Comparison of ENCODE assay signal across 9 cellular contexts in the genomic region with DNA sequence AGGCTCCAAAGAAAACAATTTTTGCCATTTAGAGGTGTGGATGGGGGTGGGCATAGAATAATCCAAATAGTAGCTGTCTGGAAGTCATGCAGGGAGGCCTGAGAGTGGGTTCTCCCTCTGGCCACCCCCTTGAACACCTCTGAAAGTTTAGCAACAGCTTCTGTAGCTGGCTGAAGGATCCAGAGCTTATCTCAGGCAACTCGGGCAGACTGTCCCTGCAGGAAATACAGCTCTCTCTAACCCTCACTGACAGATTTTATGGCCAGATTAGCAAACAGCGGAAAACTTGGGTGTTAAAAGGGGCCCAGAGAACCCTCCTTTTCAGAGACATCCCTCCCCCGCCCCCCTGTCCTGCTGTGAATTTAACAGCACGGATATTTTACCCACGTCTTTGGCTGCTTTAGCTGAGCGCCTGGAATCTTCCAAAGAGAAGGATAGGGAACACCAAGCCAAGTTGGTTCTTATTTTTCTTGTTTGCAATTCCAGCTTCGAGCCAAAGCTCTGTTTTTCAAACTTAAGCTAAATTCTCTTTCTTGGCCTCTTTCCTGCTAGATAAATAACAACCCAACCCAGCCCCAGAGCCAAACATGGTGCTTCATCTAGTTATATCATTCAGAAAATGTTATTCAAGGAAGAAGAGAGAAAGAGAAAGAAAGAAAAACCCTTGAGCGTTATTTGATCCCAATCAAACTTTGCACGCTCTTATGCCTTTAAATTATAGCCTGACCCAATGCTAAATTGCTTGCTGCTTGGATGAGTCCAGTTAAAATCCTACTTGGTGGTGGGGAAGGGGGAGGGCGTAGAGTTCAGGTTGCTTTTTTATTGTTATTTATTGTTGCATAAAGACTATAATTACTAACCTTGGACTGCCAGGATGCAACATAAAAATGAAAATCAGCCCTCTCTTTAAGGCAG. TPM values are rescaled to one million over a fixed set of nuclear protein-coding genes. Genes with fewer than 3 reads are reported as not detected.
DNase-seq lines count a peak whose midpoint lies in the region; ATAC-seq and TF ChIP-seq lines count a peak whose summit lies in the region.
"Had no signal": no experiment of that assay in that cellular context is flagged by ENCODE, and none has a peak within 500 bp of the region (broad histone marks: within the 10 kb centered on the region; RNA-seq: fewer than 3 reads in every experiment).

No MANE protein-coding gene starts in this region.

- peaks cover 4 to 10% of the 10 kb centered on the region in 2 donors for H3K27me3 ChIP-seq in right atrium auricular region

- H3K36me3 ChIP-seq in right atrium auricular region: no peaks in the 10 kb centered on the region

- H3K4me3 Mint-ChIP-seq in stimulated activated naive CD8-positive, alpha-beta T cell treated with anti-CD3 and anti-CD28 coated beads, Interleukin-15, amount 100 ng/mL, for 72 hours: peak overlapping the region; percentile 59 to 66

- H3K9me3 Mint-ChIP-seq in stimulated activated naive CD8-positive, alpha-beta T cell treated with anti-CD3 and anti-CD28 coated beads, Interleukin-15, amount 100 ng/mL, for 72 hours: no peaks in the 10 kb centered on the region

- H3K27ac Mint-ChIP-seq in stimulated activated naive CD8-positive, alpha-beta T cell treated with anti-CD3 and anti-CD28 coated beads, Interleukin-15, amount 100 ng/mL, for 72 hours: peak overlapping the region in 1 of 2 donors; percentile 21

- peaks cover 41% of the 10 kb centered on the region for H3K4me1 Mint-ChIP-seq in stimulated activated naive CD8-positive, alpha-beta T cell treated with anti-CD3 and anti-CD28 coated beads, Interleukin-15, amount 100 ng/mL, for 72 hours

- H3K4me1 ChIP-seq in right atrium auricular region: peaks cover 0 to 23% of the 10 kb centered on the region in 2 donors

- peaks cover 47% of the 10 kb centered on the region for H3K27me3 Mint-ChIP-seq in stimulated activated naive CD8-positive, alpha-beta T cell treated with anti-CD3 and anti-CD28 coated beads, Interleukin-15, amount 100 ng/mL, for 72 hours

- no peak for TF ChIP-seq CTCF in right atrium auricular region (IDR thresholded peaks at IDR 0.05)

- peak overlapping the region; percentile 83 to 90 for H3K27ac ChIP-seq in right atrium auricular region
- H3K27ac ChIP-seq: 22Rv1 had no signal

- peak overlapping the region in 1 of 2 donors; percentile 30 for H3K4me3 ChIP-seq in right atrium auricular region

- peak; percentile 67 for DNase-seq in DMS153 treated with DMSO at 0.1 percent for 48 hours (lab: John Stamatoyannopoulos, UW; ENCODE audit: unreplicated experiment)
- DNase-seq in DMS153 (lab: John Stamatoyannopoulos, UW): no peak
- DNase-seq in UCSD-AML1 (lab: John Stamatoyannopoulos, UW; ENCODE audit: unreplicated experiment): peak; percentile 46
- no peak for DNase-seq in right atrium auricular region (ENCODE audit: low spot score)
- no peak for DNase-seq in stimulated activated naive CD8-positive, alpha-beta T cell treated with anti-CD3 and anti-CD28 coated beads, Interleukin-15, amount 100 ng/mL, for 72 hours
- DNase-seq in AG08396 (ENCODE audit: low spot score): no peak

- H3K9me3 ChIP-seq in right atrium auricular region: no peaks in the 10 kb centered on the region

- ATAC-seq in stimulated activated naive CD8-positive, alpha-beta T cell treated with anti-CD3 and anti-CD28 coated beads, Interleukin-15, amount 100 ng/mL, for 72 hours: no peak
- ATAC-seq in HG03520 (IDR thresholded peaks at IDR 0.05; ENCODE audit: unreplicated experiment) (no peak), SK-N-SH treated with all-trans-retinoic acid at 6 μM for 48 hours (no peak)

TF ChIP-seq in SK-N-SH treated with all-trans-retinoic acid at 6 μM for 48 hours, 23 proteins besides CTCF, POLR2A, EP300 and RAD21:
- TF ChIP-seq, protein P1, sequence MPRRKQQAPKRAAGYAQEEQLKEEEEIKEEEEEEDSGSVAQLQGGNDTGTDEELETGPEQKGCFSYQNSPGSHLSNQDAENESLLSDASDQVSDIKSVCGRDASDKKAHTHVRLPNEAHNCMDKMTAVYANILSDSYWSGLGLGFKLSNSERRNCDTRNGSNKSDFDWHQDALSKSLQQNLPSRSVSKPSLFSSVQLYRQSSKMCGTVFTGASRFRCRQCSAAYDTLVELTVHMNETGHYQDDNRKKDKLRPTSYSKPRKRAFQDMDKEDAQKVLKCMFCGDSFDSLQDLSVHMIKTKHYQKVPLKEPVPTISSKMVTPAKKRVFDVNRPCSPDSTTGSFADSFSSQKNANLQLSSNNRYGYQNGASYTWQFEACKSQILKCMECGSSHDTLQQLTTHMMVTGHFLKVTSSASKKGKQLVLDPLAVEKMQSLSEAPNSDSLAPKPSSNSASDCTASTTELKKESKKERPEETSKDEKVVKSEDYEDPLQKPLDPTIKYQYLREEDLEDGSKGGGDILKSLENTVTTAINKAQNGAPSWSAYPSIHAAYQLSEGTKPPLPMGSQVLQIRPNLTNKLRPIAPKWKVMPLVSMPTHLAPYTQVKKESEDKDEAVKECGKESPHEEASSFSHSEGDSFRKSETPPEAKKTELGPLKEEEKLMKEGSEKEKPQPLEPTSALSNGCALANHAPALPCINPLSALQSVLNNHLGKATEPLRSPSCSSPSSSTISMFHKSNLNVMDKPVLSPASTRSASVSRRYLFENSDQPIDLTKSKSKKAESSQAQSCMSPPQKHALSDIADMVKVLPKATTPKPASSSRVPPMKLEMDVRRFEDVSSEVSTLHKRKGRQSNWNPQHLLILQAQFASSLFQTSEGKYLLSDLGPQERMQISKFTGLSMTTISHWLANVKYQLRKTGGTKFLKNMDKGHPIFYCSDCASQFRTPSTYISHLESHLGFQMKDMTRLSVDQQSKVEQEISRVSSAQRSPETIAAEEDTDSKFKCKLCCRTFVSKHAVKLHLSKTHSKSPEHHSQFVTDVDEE (CRISPR knock-in tag; IDR thresholded peaks at IDR 0.05): no peak
- no peak for TF ChIP-seq ZNF565 (CRISPR knock-in tag; conservative IDR thresholded peaks at IDR 0.05; ENCODE audit: low read depth)

RNA-seq across cellular contexts. Expression of gene HOXB2, which starts 2.3 kb away (rescaled TPM):
- total RNA-seq in right atrium auricular region: 1 to 10 TPM; 4.8 to 5.5 TPM

RNA-seq across cellular contexts. Expression of gene HOXB1, which starts 16.4 kb away (rescaled TPM):
- total RNA-seq in right atrium auricular region: not detected

RNA-seq across cellular contexts. Expression of gene HOXB4, which starts 31.0 kb away (rescaled TPM):
- total RNA-seq in right atrium auricular region: 1 to 10 TPM in 1 of 2 donors, under 1 TPM in 1; 0.52 to 1.0 TPM

RNA-seq across cellular contexts. Expression of gene HOXB3, which starts 42.9 kb away (rescaled TPM):
- total RNA-seq in right atrium auricular region: 1 to 10 TPM in 1 of 2 donors, under 1 TPM in 1; 0.82 to 1.2 TPM

RNA-seq across cellular contexts. Expression of gene HOXB5, which starts 46.4 kb away (rescaled TPM):
- not detected for total RNA-seq in right atrium auricular region

Comparison
In these comparisons a context has a peak if more than half of its experiments do, and no peak if none do; other contexts are left out.
1. DNase-seq: peak in DMS153 treated with DMSO at 0.1 percent for 48 hours (single experiment) and UCSD-AML1 (single experiment); none in DMS153 (single experiment), right atrium auricular region (single experiment), stimulated activated naive CD8-positive, alpha-beta T cell treated with anti-CD3 and anti-CD28 coated beads, Interleukin-15, amount 100 ng/mL, for 72 hours (0 of 2) and AG08396 (single experiment).